ENCODE assay signal across 7 cellular contexts in genomic region chr20:25867015-25867775, GRCh38.
A peak's percentile ranks its signal among the peaks of the same experiment; 100 is the strongest.
DNase-seq lines count a peak whose midpoint lies in the region; ATAC-seq and TF ChIP-seq lines count a peak whose summit lies in the region.
"Not testable (repeated sequence)": the region's sequence is repeated elsewhere in the genome, so short reads cannot be mapped to it uniquely, and the experiment has no call there.

No MANE protein-coding gene starts in this region.

- peaks cover 14 to 49% (median 32%) of the 10 kb centered on the region in 4 donors for H3K4me1 Mint-ChIP-seq in CD4-positive, alpha-beta memory T cell
- H3K4me1 Mint-ChIP-seq in T-cell (peaks cover 38 to 51% (median 40%) of the 10 kb centered on the region in 3 donors), glutamatergic neuron (ENCODE audit: low read depth, unreplicated experiment) (peaks cover 25% of the 10 kb centered on the region), natural killer cell (peaks cover 38 to 59% of the 10 kb centered on the region in 2 donors)
- H3K4me1 Mint-ChIP-seq in activated T-cell treated with anti-CD3 and anti-CD28 coated beads, Interleukin-2, amount 50 U/mL, for 4 hours (ENCODE audit: low read depth) = peaks cover 25% of the 10 kb centered on the region
- peaks cover 28% of the 10 kb centered on the region for H3K4me1 Mint-ChIP-seq in activated naive CD8-positive, alpha-beta T cell treated with anti-CD3 and anti-CD28 coated beads, Interleukin-2, amount 10 ng/mL, durations not matched to agents 7 days and 5 days

- TF ChIP-seq CTCF in glutamatergic neuron (IDR thresholded peaks at IDR 0.05; ENCODE audit: partially characterized antibody, unreplicated experiment); natural killer cell (IDR thresholded peaks at IDR 0.05): not testable (repeated sequence)

- intact Hi-C loops in CD4-positive, alpha-beta memory T cell (cut with micrococcal nuclease) = loop anchor here (5.0 kb wide), 1 partner anchor 475 kb away; the partner anchor contains the start of gene ABHD12
- intact Hi-C loops in natural killer cell (cut with micrococcal nuclease) = not testable (repeated sequence)

- not testable (repeated sequence) for H3K36me3 Mint-ChIP-seq in CD4-positive, alpha-beta memory T cell; T-cell; activated T-cell treated with anti-CD3 and anti-CD28 coated beads, Interleukin-2, amount 50 U/mL, for 4 hours (ENCODE audit: insufficient read depth); activated naive CD8-positive, alpha-beta T cell treated with anti-CD3 and anti-CD28 coated beads, Interleukin-2, amount 10 ng/mL, durations not matched to agents 7 days and 5 days; glutamatergic neuron (ENCODE audit: unreplicated experiment); natural killer cell

- not testable (repeated sequence) for H3K27ac ChIP-seq in CD4-positive, alpha-beta memory T cell (ENCODE audit: low read depth, low read length); skeletal muscle tissue (ENCODE audit: low read depth, low read length)

- CTCF ChIA-PET in CD4-positive, alpha-beta memory T cell (lab: Charles Lee; ENCODE audit: partially characterized antibody); T-cell (lab: Charles Lee): not testable (repeated sequence)

- H3K36me3 ChIP-seq in CD4-positive, alpha-beta memory T cell (ENCODE audit: insufficient read depth, low read length); skeletal muscle tissue (ENCODE audit: control insufficient read depth in 3 of 3, insufficient read depth in 3 of 3, low read length in 3 of 3): not testable (repeated sequence)

- ATAC-seq in T-cell (replicated peaks in 1 of 4); activated T-cell treated with anti-CD3 and anti-CD28 coated beads, Interleukin-2, amount 50 U/mL, for 4 hours; activated naive CD8-positive, alpha-beta T cell treated with anti-CD3 and anti-CD28 coated beads, Interleukin-2, amount 10 ng/mL, durations not matched to agents 7 days and 5 days (ENCODE audit: low read depth); natural killer cell: not testable (repeated sequence)

- not testable (repeated sequence) for H3K4me3 ChIP-seq in CD4-positive, alpha-beta memory T cell (ENCODE audit: low read length in 2 of 2)
- peak overlapping the region in 2 of 3 donors; percentile 76 to 78 for H3K4me3 ChIP-seq in skeletal muscle tissue (ENCODE audit: low read length in 3 of 3)

- peak overlapping the region in 7 of 8 donors; percentile 14 to 86 (median 61) for H3K4me3 Mint-ChIP-seq in CD4-positive, alpha-beta memory T cell
- H3K4me3 Mint-ChIP-seq in T-cell (peak overlapping the region; percentile 4 to 63 (median 18)), glutamatergic neuron (ENCODE audit: unreplicated experiment) (peak overlapping the region; percentile 85), natural killer cell (peak overlapping the region; percentile 62)
- peak overlapping the region; percentile 2 for H3K4me3 Mint-ChIP-seq in activated T-cell treated with anti-CD3 and anti-CD28 coated beads, Interleukin-2, amount 50 U/mL, for 4 hours
- H3K4me3 Mint-ChIP-seq in activated naive CD8-positive, alpha-beta T cell treated with anti-CD3 and anti-CD28 coated beads, Interleukin-2, amount 10 ng/mL, durations not matched to agents 7 days and 5 days = peak overlapping the region; percentile 6

- not testable (repeated sequence) for DNase-seq in CD4-positive, alpha-beta memory T cell; T-cell; activated T-cell treated with anti-CD3 and anti-CD28 coated beads, Interleukin-2, amount 50 U/mL, for 4 hours; activated naive CD8-positive, alpha-beta T cell treated with anti-CD3 and anti-CD28 coated beads, Interleukin-2, amount 10 ng/mL, durations not matched to agents 7 days and 5 days; glutamatergic neuron; natural killer cell

- H3K4me1 ChIP-seq in CD4-positive, alpha-beta memory T cell (ENCODE audit: insufficient read depth, low read length) = peaks cover 23% of the 10 kb centered on the region
- H3K4me1 ChIP-seq in skeletal muscle tissue (ENCODE audit: control insufficient read depth in 3 of 3, insufficient read depth in 3 of 3, low read length in 3 of 3) = peaks cover 32 to 36% (median 35%) of the 10 kb centered on the region in 3 donors

- H3K9me3 ChIP-seq in CD4-positive, alpha-beta memory T cell (ENCODE audit: control insufficient read depth in 1 of 2, low read length in 2 of 2); skeletal muscle tissue (ENCODE audit: control insufficient read depth in 3 of 3, low read length in 3 of 3): not testable (repeated sequence)

- POLR2A ChIA-PET in CD4-positive, alpha-beta memory T cell (lab: Charles Lee; ENCODE audit: partially characterized antibody); T-cell (lab: Charles Lee); activated naive CD8-positive, alpha-beta T cell treated with anti-CD3 and anti-CD28 coated beads, Interleukin-2, amount 10 ng/mL, durations not matched to agents 7 days and 5 days (lab: Charles Lee): not testable (repeated sequence)

- peak overlapping the region in 2 of 7 donors; percentile 41 to 77 for H3K27ac Mint-ChIP-seq in CD4-positive, alpha-beta memory T cell
- peak overlapping the region in 1 of 2 donors; percentile 17 for H3K27ac Mint-ChIP-seq in T-cell
- not testable (repeated sequence) for H3K27ac Mint-ChIP-seq in activated naive CD8-positive, alpha-beta T cell treated with anti-CD3 and anti-CD28 coated beads, Interleukin-2, amount 10 ng/mL, durations not matched to agents 7 days and 5 days; glutamatergic neuron (ENCODE audit: unreplicated experiment); natural killer cell

- peaks cover 31 to 40% of the 10 kb centered on the region in 2 donors for H3K27me3 Mint-ChIP-seq in CD4-positive, alpha-beta memory T cell
- H3K27me3 Mint-ChIP-seq in T-cell = peaks cover 46 to 51% of the 10 kb centered on the region in 2 donors
- peaks cover 50% of the 10 kb centered on the region for H3K27me3 Mint-ChIP-seq in activated T-cell treated with anti-CD3 and anti-CD28 coated beads, Interleukin-2, amount 50 U/mL, for 4 hours (ENCODE audit: low read depth)
- H3K27me3 Mint-ChIP-seq in activated naive CD8-positive, alpha-beta T cell treated with anti-CD3 and anti-CD28 coated beads, Interleukin-2, amount 10 ng/mL, durations not matched to agents 7 days and 5 days = peaks cover 62% of the 10 kb centered on the region
- peaks cover 38% of the 10 kb centered on the region for H3K27me3 Mint-ChIP-seq in glutamatergic neuron (ENCODE audit: unreplicated experiment)
- peaks cover 53 to 61% of the 10 kb centered on the region in 2 donors for H3K27me3 Mint-ChIP-seq in natural killer cell (ENCODE audit: low read depth in 2 of 2)

- H3K9me3 Mint-ChIP-seq in CD4-positive, alpha-beta memory T cell; T-cell; activated T-cell treated with anti-CD3 and anti-CD28 coated beads, Interleukin-2, amount 50 U/mL, for 4 hours; activated naive CD8-positive, alpha-beta T cell treated with anti-CD3 and anti-CD28 coated beads, Interleukin-2, amount 10 ng/mL, durations not matched to agents 7 days and 5 days; natural killer cell: not testable (repeated sequence)
- peaks cover 27% of the 10 kb centered on the region for H3K9me3 Mint-ChIP-seq in glutamatergic neuron (ENCODE audit: unreplicated experiment)

- H3K27me3 ChIP-seq in CD4-positive, alpha-beta memory T cell (ENCODE audit: insufficient read depth, low read length); skeletal muscle tissue (ENCODE audit: control insufficient read depth in 3 of 3, insufficient read depth in 3 of 3, low read length in 3 of 3): not testable (repeated sequence)

- peak overlapping the region in 1 of 3 donors; percentile 78 for H3K9ac ChIP-seq in skeletal muscle tissue (ENCODE audit: low read depth in 1 of 3, low read length in 3 of 3)

Comparison
In these comparisons a context has a peak if more than half of its experiments do, and no peak if none do; other contexts are left out.
1. H3K4me3 Mint-ChIP-seq: peak in every context shown above with its lines; median percentile 85 in glutamatergic neuron; 62 in natural killer cell; 61 in CD4-positive, alpha-beta memory T cell; 18 in T-cell; 6 in activated naive CD8-positive, alpha-beta T cell treated with anti-CD3 and anti-CD28 coated beads, Interleukin-2, amount 10 ng/mL, durations not matched to agents 7 days and 5 days; 2 in activated T-cell treated with anti-CD3 and anti-CD28 coated beads, Interleukin-2, amount 50 U/mL, for 4 hours.